8 cellular contexts compared by ENCODE assay signal in the genomic region with DNA sequence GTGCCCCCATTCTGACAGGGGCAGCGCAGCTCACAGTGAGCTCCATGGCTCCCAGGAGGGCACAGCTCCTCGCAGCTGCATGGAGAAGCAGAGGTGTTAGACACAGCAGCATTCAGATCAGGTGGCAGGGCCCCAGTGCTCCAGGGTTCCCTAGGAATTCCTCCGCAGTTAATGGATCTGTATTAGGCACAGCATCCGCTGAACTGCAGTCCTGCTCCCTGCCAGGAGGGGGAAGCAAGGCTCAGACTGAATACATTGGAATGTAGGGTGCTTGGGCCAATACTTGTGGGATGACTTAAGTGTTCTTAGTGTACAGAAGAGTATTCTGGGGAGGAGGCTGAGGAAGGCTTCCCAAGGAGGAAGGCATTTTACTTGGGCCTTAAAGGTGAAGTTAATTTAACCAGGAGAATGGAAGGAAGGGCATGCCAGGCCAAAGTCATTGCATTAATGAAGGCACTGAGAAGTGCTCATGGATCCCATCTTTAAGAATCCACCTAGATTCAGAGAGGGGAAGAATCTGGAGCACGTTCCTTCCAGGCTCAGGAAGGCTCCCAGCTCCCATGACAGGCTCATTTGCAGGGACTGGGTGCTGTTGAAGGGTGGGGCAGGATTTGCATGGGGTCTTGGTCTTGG.
DNase-seq lines count a peak whose midpoint lies in the region; ATAC-seq and TF ChIP-seq lines count a peak whose summit lies in the region.

No MANE protein-coding gene starts in this region.

- peaks cover 11% of the 10 kb centered on the region for H4K20me1 ChIP-seq in DOHH2 (ENCODE audit: control insufficient read depth, insufficient read depth, low read depth, low read length)

- TF ChIP-seq CTCF in DOHH2 (IDR thresholded peaks at IDR 0.05; ENCODE audit: low read depth, low read length, poor library complexity, severe bottlenecking) (peak; percentile 73), epithelial cell of proximal tubule (conservative IDR thresholded peaks at IDR 0.05; ENCODE audit: low read depth, low read length) (peak; percentile 86)

- H3K9me3 ChIP-seq in DOHH2 (ENCODE audit: control insufficient read depth, insufficient read depth, low read length) = no peaks in the 10 kb centered on the region

- H3K9me2 ChIP-seq in DOHH2 (replicated peaks; ENCODE audit: control insufficient read depth, low read length) = no peaks in the 10 kb centered on the region

- no peak overlapping the region for H3K4me2 ChIP-seq in DOHH2 (ENCODE audit: low read length)

- DNase-seq in HS-27A (ENCODE audit: low read depth) = peak; percentile 51
- peak; percentile 48 for DNase-seq in epithelial cell of proximal tubule (ENCODE audit: low read depth)
- peak; percentile 53 for DNase-seq in myocyte (ENCODE audit: low read depth)
- no peak for DNase-seq in activated CD4-positive, CD25-positive, alpha-beta regulatory T cell (lab: John Stamatoyannopoulos, UW)

- peaks cover 36% of the 10 kb centered on the region for H3K36me3 ChIP-seq in DOHH2 (ENCODE audit: control insufficient read depth, low read length)

- no peak overlapping the region for H3K27ac ChIP-seq in DOHH2 (ENCODE audit: low read depth, low read length)

- no peaks in the 10 kb centered on the region for H3K27me3 ChIP-seq in DOHH2 (ENCODE audit: control insufficient read depth, low read length)

- no peaks in the 10 kb centered on the region for H3K79me2 ChIP-seq in DOHH2 (ENCODE audit: control insufficient read depth, low read length)

- ATAC-seq in SK-N-SH treated with all-trans-retinoic acid at 6 μM for 48 hours (peak; percentile 97), HG02798 (IDR thresholded peaks at IDR 0.05; ENCODE audit: poor library complexity, unreplicated experiment) (no peak), GM18858 (IDR thresholded peaks at IDR 0.05; ENCODE audit: unreplicated experiment) (no peak)

- H3K4me3 ChIP-seq in DOHH2 (ENCODE audit: low read length) (no peak overlapping the region), epithelial cell of proximal tubule (ENCODE audit: low read depth, low read length) (no peak overlapping the region)

- H3K4me1 ChIP-seq in DOHH2 (ENCODE audit: control insufficient read depth, low read length) = peaks cover 51% of the 10 kb centered on the region

- H3F3A ChIP-seq in DOHH2 (ENCODE audit: control insufficient read depth, insufficient read depth) = no peaks in the 10 kb centered on the region

TF ChIP-seq in SK-N-SH treated with all-trans-retinoic acid at 6 μM for 48 hours, 23 proteins besides CTCF, POLR2A, EP300 and RAD21:
- TF ChIP-seq, protein P1, sequence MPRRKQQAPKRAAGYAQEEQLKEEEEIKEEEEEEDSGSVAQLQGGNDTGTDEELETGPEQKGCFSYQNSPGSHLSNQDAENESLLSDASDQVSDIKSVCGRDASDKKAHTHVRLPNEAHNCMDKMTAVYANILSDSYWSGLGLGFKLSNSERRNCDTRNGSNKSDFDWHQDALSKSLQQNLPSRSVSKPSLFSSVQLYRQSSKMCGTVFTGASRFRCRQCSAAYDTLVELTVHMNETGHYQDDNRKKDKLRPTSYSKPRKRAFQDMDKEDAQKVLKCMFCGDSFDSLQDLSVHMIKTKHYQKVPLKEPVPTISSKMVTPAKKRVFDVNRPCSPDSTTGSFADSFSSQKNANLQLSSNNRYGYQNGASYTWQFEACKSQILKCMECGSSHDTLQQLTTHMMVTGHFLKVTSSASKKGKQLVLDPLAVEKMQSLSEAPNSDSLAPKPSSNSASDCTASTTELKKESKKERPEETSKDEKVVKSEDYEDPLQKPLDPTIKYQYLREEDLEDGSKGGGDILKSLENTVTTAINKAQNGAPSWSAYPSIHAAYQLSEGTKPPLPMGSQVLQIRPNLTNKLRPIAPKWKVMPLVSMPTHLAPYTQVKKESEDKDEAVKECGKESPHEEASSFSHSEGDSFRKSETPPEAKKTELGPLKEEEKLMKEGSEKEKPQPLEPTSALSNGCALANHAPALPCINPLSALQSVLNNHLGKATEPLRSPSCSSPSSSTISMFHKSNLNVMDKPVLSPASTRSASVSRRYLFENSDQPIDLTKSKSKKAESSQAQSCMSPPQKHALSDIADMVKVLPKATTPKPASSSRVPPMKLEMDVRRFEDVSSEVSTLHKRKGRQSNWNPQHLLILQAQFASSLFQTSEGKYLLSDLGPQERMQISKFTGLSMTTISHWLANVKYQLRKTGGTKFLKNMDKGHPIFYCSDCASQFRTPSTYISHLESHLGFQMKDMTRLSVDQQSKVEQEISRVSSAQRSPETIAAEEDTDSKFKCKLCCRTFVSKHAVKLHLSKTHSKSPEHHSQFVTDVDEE (CRISPR knock-in tag; IDR thresholded peaks at IDR 0.05) = no peak
- TF ChIP-seq GLIS3 (CRISPR knock-in tag; IDR thresholded peaks at IDR 0.05) = no peak
- TF ChIP-seq SNAI2 (CRISPR knock-in tag; IDR thresholded peaks at IDR 0.05) = no peak
- no peak for TF ChIP-seq ZNF565 (CRISPR knock-in tag; conservative IDR thresholded peaks at IDR 0.05; ENCODE audit: low read depth)
- TF ChIP-seq PPARA (CRISPR knock-in tag; IDR thresholded peaks at IDR 0.05; ENCODE audit: borderline replicate concordance) = no peak
- TF ChIP-seq BACH2 (CRISPR knock-in tag; IDR thresholded peaks at IDR 0.05; ENCODE audit: borderline replicate concordance) = no peak
- no peak for TF ChIP-seq ZFP30 (CRISPR knock-in tag; IDR thresholded peaks at IDR 0.05)
- TF ChIP-seq, protein P2, sequence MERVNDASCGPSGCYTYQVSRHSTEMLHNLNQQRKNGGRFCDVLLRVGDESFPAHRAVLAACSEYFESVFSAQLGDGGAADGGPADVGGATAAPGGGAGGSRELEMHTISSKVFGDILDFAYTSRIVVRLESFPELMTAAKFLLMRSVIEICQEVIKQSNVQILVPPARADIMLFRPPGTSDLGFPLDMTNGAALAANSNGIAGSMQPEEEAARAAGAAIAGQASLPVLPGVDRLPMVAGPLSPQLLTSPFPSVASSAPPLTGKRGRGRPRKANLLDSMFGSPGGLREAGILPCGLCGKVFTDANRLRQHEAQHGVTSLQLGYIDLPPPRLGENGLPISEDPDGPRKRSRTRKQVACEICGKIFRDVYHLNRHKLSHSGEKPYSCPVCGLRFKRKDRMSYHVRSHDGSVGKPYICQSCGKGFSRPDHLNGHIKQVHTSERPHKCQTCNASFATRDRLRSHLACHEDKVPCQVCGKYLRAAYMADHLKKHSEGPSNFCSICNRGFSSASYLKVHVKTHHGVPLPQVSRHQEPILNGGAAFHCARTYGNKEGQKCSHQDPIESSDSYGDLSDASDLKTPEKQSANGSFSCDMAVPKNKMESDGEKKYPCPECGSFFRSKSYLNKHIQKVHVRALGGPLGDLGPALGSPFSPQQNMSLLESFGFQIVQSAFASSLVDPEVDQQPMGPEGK (CRISPR knock-in tag; IDR thresholded peaks at IDR 0.05; ENCODE audit: borderline replicate concordance) = no peak
- no peak for TF ChIP-seq ISL1 (CRISPR knock-in tag; IDR thresholded peaks at IDR 0.05)
- TF ChIP-seq, protein P3, sequence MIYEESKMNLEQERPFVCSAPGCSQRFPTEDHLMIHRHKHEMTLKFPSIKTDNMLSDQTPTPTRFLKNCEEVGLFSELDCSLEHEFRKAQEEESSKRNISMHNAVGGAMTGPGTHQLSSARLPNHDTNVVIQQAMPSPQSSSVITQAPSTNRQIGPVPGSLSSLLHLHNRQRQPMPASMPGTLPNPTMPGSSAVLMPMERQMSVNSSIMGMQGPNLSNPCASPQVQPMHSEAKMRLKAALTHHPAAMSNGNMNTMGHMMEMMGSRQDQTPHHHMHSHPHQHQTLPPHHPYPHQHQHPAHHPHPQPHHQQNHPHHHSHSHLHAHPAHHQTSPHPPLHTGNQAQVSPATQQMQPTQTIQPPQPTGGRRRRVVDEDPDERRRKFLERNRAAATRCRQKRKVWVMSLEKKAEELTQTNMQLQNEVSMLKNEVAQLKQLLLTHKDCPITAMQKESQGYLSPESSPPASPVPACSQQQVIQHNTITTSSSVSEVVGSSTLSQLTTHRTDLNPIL (CRISPR knock-in tag; IDR thresholded peaks at IDR 0.05; ENCODE audit: low read depth) = no peak

Comparison
In these comparisons a context has a peak if more than half of its experiments do, and no peak if none do; other contexts are left out.
1. DNase-seq: peak in HS-27A (single experiment), epithelial cell of proximal tubule (single experiment) and myocyte (single experiment); none in activated CD4-positive, CD25-positive, alpha-beta regulatory T cell (0 of 4).